In the genomic region with DNA sequence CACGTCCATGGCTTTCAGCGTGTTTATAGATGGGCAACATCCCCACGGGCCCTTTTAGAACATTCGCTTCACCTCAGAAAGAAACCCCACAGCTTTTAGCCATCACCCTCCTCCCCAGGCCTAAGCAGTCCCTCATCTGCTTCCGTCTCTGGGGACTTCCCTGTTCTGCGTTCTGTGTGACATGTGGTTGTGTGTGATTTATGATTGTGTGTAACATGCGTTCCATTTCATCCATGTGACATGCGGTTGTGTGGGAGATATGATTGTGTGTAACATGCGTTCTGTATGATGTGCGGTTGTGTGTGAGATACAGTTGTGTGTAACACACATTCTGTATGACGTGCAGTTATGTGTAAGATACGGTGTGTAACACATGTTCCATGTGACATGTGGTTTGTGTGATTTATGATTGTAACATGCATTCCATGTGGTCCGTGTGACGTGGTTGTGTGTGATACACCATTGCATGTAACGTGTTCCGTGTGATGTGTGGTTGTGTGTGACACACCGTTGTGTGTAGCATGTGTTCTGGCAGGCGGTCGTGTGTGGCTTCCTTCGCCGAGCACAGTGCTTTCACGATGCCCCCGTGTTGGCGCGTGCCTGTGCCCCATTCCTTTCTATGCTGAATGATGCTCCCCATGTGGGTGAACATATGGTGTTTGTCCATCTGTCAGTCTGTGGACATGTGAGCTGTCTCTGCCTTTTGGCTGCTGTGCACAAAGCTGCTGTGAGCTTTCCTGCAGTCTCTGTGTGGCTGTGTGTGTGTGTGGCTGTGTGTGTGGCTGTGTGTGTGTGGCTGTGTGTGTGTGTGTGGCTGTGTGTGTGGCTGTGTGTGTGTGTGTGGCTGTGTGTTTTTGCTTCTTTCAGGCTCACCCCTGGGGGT, we compare ENCODE assay signal across 10 cellular contexts. TPM values are rescaled to one million over a fixed set of nuclear protein-coding genes. Genes with fewer than 3 reads are reported as not detected.
DNase-seq lines count a peak whose midpoint lies in the region; ATAC-seq and TF ChIP-seq lines count a peak whose summit lies in the region.
"Had no signal": no experiment of that assay in that cellular context is flagged by ENCODE, and none has a peak within 500 bp of the region (broad histone marks: within the 10 kb centered on the region; RNA-seq: fewer than 3 reads in every experiment).

No MANE protein-coding gene starts in this region.

- H3K27ac Mint-ChIP-seq in stimulated activated naive CD8-positive, alpha-beta T cell treated with anti-CD3 and anti-CD28 coated beads, Interleukin-15, Interleukin-2, amounts not matched to agents 100 ng/mL and 50 ng/mL, for 24 hours, result peak overlapping the region; percentile 34
- H3K27ac Mint-ChIP-seq in memory B cell, result peak overlapping the region; percentile 90

- WGBS in thyroid gland, 2 donors, result 91 to 94% methylated on average over 25 of the region's 25 CpGs

- H3K27ac ChIP-seq in thyroid gland, result peak overlapping the region in 1 of 3 donors; percentile 97

- no peak for ATAC-seq in stimulated activated naive CD8-positive, alpha-beta T cell treated with anti-CD3 and anti-CD28 coated beads, Interleukin-15, Interleukin-2, amounts not matched to agents 100 U/mL and 50 U/mL, for 24 hours
- peak; percentile 51 for ATAC-seq in memory B cell (ENCODE audit: low read depth)
- no peak for ATAC-seq in HG03342 (IDR thresholded peaks at IDR 0.05; ENCODE audit: unreplicated experiment)
- ATAC-seq in GM21390 (IDR thresholded peaks at IDR 0.05; ENCODE audit: unreplicated experiment), result no peak
- ATAC-seq: esophagus mucosa had no signal

- TF ChIP-seq POLR2A in thyroid gland (IDR thresholded peaks at IDR 0.05), result no peak

- no peaks in the 10 kb centered on the region for H3K36me3 ChIP-seq in thyroid gland

- no peaks in the 10 kb centered on the region for H3K36me3 Mint-ChIP-seq in stimulated activated naive CD8-positive, alpha-beta T cell treated with anti-CD3 and anti-CD28 coated beads, Interleukin-15, Interleukin-2, amounts not matched to agents 100 ng/mL and 50 ng/mL, for 24 hours (ENCODE audit: low read depth)
- no peaks in the 10 kb centered on the region for H3K36me3 Mint-ChIP-seq in memory B cell

- H3K9me3 ChIP-seq in thyroid gland, result no peaks in the 10 kb centered on the region

- no peaks in the 10 kb centered on the region for H3K27me3 ChIP-seq in thyroid gland

- TF ChIP-seq CTCF in thyroid gland (IDR thresholded peaks at IDR 0.05), result no peak

- no peak overlapping the region for H3K4me3 ChIP-seq in thyroid gland (replicated peaks in 1 of 3)

- H3K9me3 Mint-ChIP-seq in stimulated activated naive CD8-positive, alpha-beta T cell treated with anti-CD3 and anti-CD28 coated beads, Interleukin-15, Interleukin-2, amounts not matched to agents 100 ng/mL and 50 ng/mL, for 24 hours, result no peaks in the 10 kb centered on the region
- H3K9me3 Mint-ChIP-seq in memory B cell, result no peaks in the 10 kb centered on the region

- DNase-seq in stimulated activated naive CD8-positive, alpha-beta T cell treated with anti-CD3 and anti-CD28 coated beads, Interleukin-15, Interleukin-2, amounts not matched to agents 100 U/mL and 50 U/mL, for 24 hours, result no peak
- DNase-seq in SKM-1 treated with dmso at 0.1 percent for 144 hours (lab: John Stamatoyannopoulos, UW; ENCODE audit: unreplicated experiment) (peak; percentile 75), memory B cell (ENCODE audit: low spot score in 2 of 2) (peak in 1 of 2 donors; percentile 47), ureter (ENCODE audit: low spot score) (no peak), thyroid gland (no peak)
- DNase-seq: T-helper 9 cell had no signal

- intact Hi-C loops in thyroid gland (cut with DNase I), result no loop called here

- H3K4me1 ChIP-seq in thyroid gland, result peaks cover 40 to 44% of the 10 kb centered on the region in 2 donors

- peak overlapping the region; percentile 17 for H3K4me3 Mint-ChIP-seq in stimulated activated naive CD8-positive, alpha-beta T cell treated with anti-CD3 and anti-CD28 coated beads, Interleukin-15, Interleukin-2, amounts not matched to agents 100 ng/mL and 50 ng/mL, for 24 hours
- H3K4me3 Mint-ChIP-seq in memory B cell, result peak overlapping the region; percentile 62

- H3K4me1 Mint-ChIP-seq in stimulated activated naive CD8-positive, alpha-beta T cell treated with anti-CD3 and anti-CD28 coated beads, Interleukin-15, Interleukin-2, amounts not matched to agents 100 ng/mL and 50 ng/mL, for 24 hours (ENCODE audit: low read depth), result peaks cover 31% of the 10 kb centered on the region
- peaks cover 38% of the 10 kb centered on the region for H3K4me1 Mint-ChIP-seq in memory B cell

- no peaks in the 10 kb centered on the region for H3K27me3 Mint-ChIP-seq in stimulated activated naive CD8-positive, alpha-beta T cell treated with anti-CD3 and anti-CD28 coated beads, Interleukin-15, Interleukin-2, amounts not matched to agents 100 ng/mL and 50 ng/mL, for 24 hours
- no peaks in the 10 kb centered on the region for H3K27me3 Mint-ChIP-seq in memory B cell

RNA-seq across cellular contexts. Expression of gene PWWP2B, which starts 26.2 kb away (rescaled TPM):
- total RNA-seq in ureter, result 46.0 TPM
- 10 to 100 TPM; 14.5 to 35.4 (median 27.3) TPM for total RNA-seq in thyroid gland
